In genomic region chr12:19038210-19038609, GRCh38 we compare ENCODE assay signal across 1 cellular context.
TF ChIP-seq lines count a peak whose summit lies in the region.

No MANE protein-coding gene starts in this region.

TF ChIP-seq in IMR-90, 13 proteins besides CTCF, POLR2A, EP300 and RAD21 (continued from another document):
- TF ChIP-seq ELK1 (IDR thresholded peaks at IDR 0.05; ENCODE audit: borderline replicate concordance, low read depth, low read length) (no peak), MAFK (IDR thresholded peaks at IDR 0.05; ENCODE audit: low read depth, low read length) (no peak), RCOR1 (IDR thresholded peaks at IDR 0.05; ENCODE audit: insufficient replicate concordance, low read length) (no peak), CEBPB (IDR thresholded peaks at IDR 0.05; ENCODE audit: low read depth, low read length) (no peak), MAZ (IDR thresholded peaks at IDR 0.05; ENCODE audit: borderline replicate concordance, low read depth, low read length) (no peak), RFX5 (IDR thresholded peaks at IDR 0.05; ENCODE audit: low read depth, low read length) (no peak), CHD1 (IDR thresholded peaks at IDR 0.05; ENCODE audit: low read depth, low read length) (no peak), FOS (IDR thresholded peaks at IDR 0.05; ENCODE audit: low read depth, low read length) (no peak), BHLHE40 (IDR thresholded peaks at IDR 0.05; ENCODE audit: low read depth, low read length) (no peak)
